Comparison of ENCODE assay signal across 28 cellular contexts in genomic region chr4:151933122-151933827, GRCh38.
A peak's percentile ranks its signal among the peaks of the same experiment; 100 is the strongest.
DNase-seq lines count a peak whose midpoint lies in the region; TF ChIP-seq lines count a peak whose summit lies in the region.
"Had no signal": no experiment of that assay in that cellular context is flagged by ENCODE, and none has a peak within 500 bp of the region (broad histone marks: within the 10 kb centered on the region; RNA-seq: fewer than 3 reads in every experiment).

No MANE protein-coding gene starts in this region.

- CTCF ChIA-PET in A673 (lab: Charles Lee) = no interaction called here

- no peaks in the 10 kb centered on the region for H3K4me1 ChIP-seq in A673 (ENCODE audit: insufficient read depth, low read length, poor library complexity, severe bottlenecking)
- no peaks in the 10 kb centered on the region for H3K4me1 ChIP-seq in endodermal cell (ENCODE audit: control insufficient read depth, insufficient read depth, low read length)
- H3K4me1 ChIP-seq: HAP-1, right lobe of liver had no signal

- H3K4me3 ChIP-seq in A673 (ENCODE audit: low read depth, low read length, poor library complexity, severe bottlenecking) (no peak overlapping the region), NB4 (ENCODE audit: low read depth, low read length) (no peak overlapping the region), endodermal cell (ENCODE audit: low read length) (no peak overlapping the region)
- H3K4me3 ChIP-seq: cardiac muscle cell, HAP-1, right lobe of liver had no signal

- H3K27me3 ChIP-seq in A673 (replicated peaks; ENCODE audit: insufficient read depth, low read depth, low read length, poor library complexity) = no peaks in the 10 kb centered on the region
- H3K27me3 ChIP-seq in endodermal cell (ENCODE audit: control insufficient read depth, insufficient read depth, low read length, poor library complexity, severe bottlenecking) = peaks cover 8% of the 10 kb centered on the region
- H3K27me3 ChIP-seq: cardiac muscle cell, right lobe of liver had no signal

- no peak overlapping the region for H3K4me3 Mint-ChIP-seq in endodermal cell
- H3K4me3 Mint-ChIP-seq: activated CD4-positive, alpha-beta memory T cell treated with anti-CD3 and anti-CD28 coated beads, Interleukin-2, amount 10 ng/mL, durations not matched to agents 7 days and 5 days; activated naive CD4-positive, alpha-beta T cell treated with anti-CD3 and anti-CD28 coated beads, Interleukin-2, amount 50 U/mL, for 24 hours; CD4-positive, CD25-positive, alpha-beta regulatory T cell; IgD-negative memory B cell; stimulated activated memory B cell treated with anti-CD40 and anti-IgM and Interleukin-4, amounts not matched to agents 10 μg/mL and 1 μg/mL and 100 μg/mL, for 72 hours had no signal

- no peaks in the 10 kb centered on the region for H3K9me3 ChIP-seq in A673 (ENCODE audit: low read depth, low read length, poor library complexity, severe bottlenecking)
- no peaks in the 10 kb centered on the region for H3K9me3 ChIP-seq in endodermal cell (ENCODE audit: control insufficient read depth, low read length)
- H3K9me3 ChIP-seq: HAP-1, right lobe of liver had no signal

- H3K27ac ChIP-seq in 22Rv1 (no peak overlapping the region), A673 (ENCODE audit: low read depth, low read length, poor library complexity, severe bottlenecking) (no peak overlapping the region), endodermal cell (ENCODE audit: low read depth, low read length) (no peak overlapping the region)
- H3K27ac ChIP-seq: cardiac muscle cell, epithelial cell of prostate, right lobe of liver had no signal

- POLR2A ChIA-PET in A673 (lab: Charles Lee; ENCODE audit: low non-redundant PET) = no interaction called here

- TF ChIP-seq CTCF in 22Rv1 (IDR thresholded peaks at IDR 0.05) = peak; percentile 27; the same call in 1 of the 2 replicates
- peak; percentile 50 for TF ChIP-seq CTCF in A673 (conservative IDR thresholded peaks at IDR 0.05; ENCODE audit: low read depth, low read length)
- TF ChIP-seq CTCF in NB4 (IDR thresholded peaks at IDR 0.05; ENCODE audit: low read depth, low read length) = no peak
- peak; percentile 62 for TF ChIP-seq CTCF in endodermal cell (conservative IDR thresholded peaks at IDR 0.05)

- 88 to 90% methylated on average over 9 to 13 of the region's 13 CpGs for WGBS in endodermal cell (ENCODE audit: insufficient coverage in 1 of 2, insufficient read length in 1 of 2), 2 experiments

- no peak overlapping the region for H3K9ac ChIP-seq in endodermal cell (ENCODE audit: extremely low read depth, low read length, poor library complexity, severe bottlenecking)

- TF ChIP-seq POLR2A in NB4 (IDR thresholded peaks at IDR 0.05; ENCODE audit: extremely low read depth, insufficient read length) = no peak

- H3K27me3 Mint-ChIP-seq in endodermal cell (ENCODE audit: insufficient read depth) = peaks cover 6% of the 10 kb centered on the region
- H3K27me3 Mint-ChIP-seq: activated CD4-positive, alpha-beta memory T cell treated with anti-CD3 and anti-CD28 coated beads, Interleukin-2, amount 10 ng/mL, durations not matched to agents 7 days and 5 days; activated naive CD4-positive, alpha-beta T cell treated with anti-CD3 and anti-CD28 coated beads, Interleukin-2, amount 50 U/mL, for 24 hours had no signal

- intact Hi-C loops in A673 (cut with micrococcal nuclease; ENCODE audit: unreplicated experiment) = no loop called here

- DNase-seq in A673 (ENCODE audit: low spot score) (no peak), NB4 (ENCODE audit: low read depth) (peak; percentile 7), endodermal cell (peak; percentile 71), AG08396 (ENCODE audit: low spot score) (no peak), dermis blood vessel endothelial cell (no peak)
- no peak for DNase-seq in effector CD8-positive, alpha-beta T cell (lab: John Stamatoyannopoulos, UW)
- DNase-seq: activated CD4-positive, alpha-beta memory T cell treated with anti-CD3 and anti-CD28 coated beads, Interleukin-2, amount 10 ng/mL, durations not matched to agents 7 days and 5 days; activated CD8-positive, alpha-beta memory T cell treated with anti-CD3 and anti-CD28 coated beads, Interleukin-2, amount 50 U/mL, for 48 hours; aorta; CD4-positive, CD25-positive, alpha-beta regulatory T cell; left colon; mesenchymal stem cell; NCI-H1092 treated with DMSO at 0.1 percent for 48 hours; NCI-H2029; NCI-H2227 treated with DMSO at 0.1 percent for 48 hours; NCI-H69; right lobe of liver; RPMI8226; stimulated activated CD4-positive, alpha-beta T cell treated with anti-CD3 and anti-CD28 coated beads, Interleukin-4, amount 100 ng/mL, for 24 hours; T-helper 1 cell had no signal

- no peaks in the 10 kb centered on the region for H3K4me1 Mint-ChIP-seq in endodermal cell
- H3K4me1 Mint-ChIP-seq: activated CD4-positive, alpha-beta memory T cell treated with anti-CD3 and anti-CD28 coated beads, Interleukin-2, amount 10 ng/mL, durations not matched to agents 7 days and 5 days; IgD-negative memory B cell; stimulated activated memory B cell treated with anti-CD40 and anti-IgM and Interleukin-4, amounts not matched to agents 10 μg/mL and 1 μg/mL and 100 μg/mL, for 72 hours had no signal

- BruUV-seq in A673 (replicated peaks; lab: Mats Ljungman, UMichigan) = no TSS peak

- no peak overlapping the region for H3K27ac Mint-ChIP-seq in endodermal cell
- H3K27ac Mint-ChIP-seq: activated CD4-positive, alpha-beta memory T cell treated with anti-CD3 and anti-CD28 coated beads, Interleukin-2, amount 10 ng/mL, durations not matched to agents 7 days and 5 days; activated naive CD4-positive, alpha-beta T cell treated with anti-CD3 and anti-CD28 coated beads, Interleukin-2, amount 50 U/mL, for 24 hours; activated T-helper 2 cell treated with anti-CD3 and anti-CD28 coated beads, Interferon-gamma antibody, Interleukin-2, Interleukin-4, amounts not matched to agents 10 μg/mL and 5 μg/mL and 100 μg/mL, durations not matched to agents 14 hours and 24 hours and 36 hours; IgD-negative memory B cell; stimulated activated memory B cell treated with anti-CD40 and anti-IgM and Interleukin-4, amounts not matched to agents 10 μg/mL and 1 μg/mL and 100 μg/mL, for 72 hours had no signal

- H3K36me3 Mint-ChIP-seq in endodermal cell (ENCODE audit: low read depth) = no peaks in the 10 kb centered on the region
- H3K36me3 Mint-ChIP-seq: activated naive CD4-positive, alpha-beta T cell treated with anti-CD3 and anti-CD28 coated beads, Interleukin-2, amount 50 U/mL, for 24 hours; CD4-positive, CD25-positive, alpha-beta regulatory T cell; stimulated activated memory B cell treated with anti-CD40 and anti-IgM and Interleukin-4, amounts not matched to agents 10 μg/mL and 1 μg/mL and 100 μg/mL, for 72 hours had no signal

- H3K9me3 Mint-ChIP-seq in endodermal cell = no peaks in the 10 kb centered on the region
- H3K9me3 Mint-ChIP-seq: activated CD4-positive, alpha-beta memory T cell treated with anti-CD3 and anti-CD28 coated beads, Interleukin-2, amount 10 ng/mL, durations not matched to agents 7 days and 5 days; activated naive CD4-positive, alpha-beta T cell treated with anti-CD3 and anti-CD28 coated beads, Interleukin-2, amount 50 U/mL, for 24 hours; activated T-helper 2 cell treated with anti-CD3 and anti-CD28 coated beads, Interferon-gamma antibody, Interleukin-2, Interleukin-4, amounts not matched to agents 10 μg/mL and 5 μg/mL and 100 μg/mL, durations not matched to agents 14 hours and 24 hours and 36 hours; stimulated activated memory B cell treated with anti-CD40 and anti-IgM and Interleukin-4, amounts not matched to agents 10 μg/mL and 1 μg/mL and 100 μg/mL, for 72 hours had no signal

- H3K36me3 ChIP-seq in A673 (ENCODE audit: insufficient read depth, low read length, poor library complexity, severe bottlenecking) = no peaks in the 10 kb centered on the region
- no peaks in the 10 kb centered on the region for H3K36me3 ChIP-seq in endodermal cell (ENCODE audit: control insufficient read depth, insufficient read depth, low read length)
- H3K36me3 ChIP-seq: cardiac muscle cell, HAP-1, right lobe of liver had no signal

Comparison
In these comparisons a context has a peak if more than half of its experiments do, and no peak if none do; other contexts are left out.
1. DNase-seq: peak in NB4 (single experiment) and endodermal cell (single experiment); none in A673 (single experiment), AG08396 (single experiment), effector CD8-positive, alpha-beta T cell (single experiment) and dermis blood vessel endothelial cell (single experiment).